ENCODE assay signal across 1 cellular context in the genomic region with DNA sequence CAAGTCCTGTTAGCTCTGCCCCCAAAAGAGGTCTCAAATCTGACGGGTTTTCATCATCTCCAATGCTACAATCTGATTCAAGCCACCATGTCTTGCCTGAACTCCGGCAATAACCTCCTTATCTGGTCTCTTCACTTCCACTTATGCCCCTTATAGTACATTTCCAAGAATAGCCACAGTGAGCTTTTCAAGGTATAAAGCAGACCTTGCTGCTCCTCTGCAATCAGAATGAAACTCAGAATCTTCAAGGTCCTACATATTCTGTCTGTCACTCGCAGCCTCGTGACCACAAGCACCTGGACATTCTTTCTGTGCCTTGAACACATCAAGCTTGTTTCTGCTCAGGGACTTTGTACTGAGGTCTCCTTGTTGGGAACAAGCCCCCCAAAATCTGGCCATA.
A peak's percentile ranks its signal among the peaks of the same experiment; 100 is the strongest.
TF ChIP-seq lines count a peak whose summit lies in the region.

No MANE protein-coding gene starts in this region.

TF ChIP-seq in K562, 482 proteins besides CTCF, POLR2A, EP300 and RAD21 (continued from another document and continues in another):
- TF ChIP-seq, protein P1, sequence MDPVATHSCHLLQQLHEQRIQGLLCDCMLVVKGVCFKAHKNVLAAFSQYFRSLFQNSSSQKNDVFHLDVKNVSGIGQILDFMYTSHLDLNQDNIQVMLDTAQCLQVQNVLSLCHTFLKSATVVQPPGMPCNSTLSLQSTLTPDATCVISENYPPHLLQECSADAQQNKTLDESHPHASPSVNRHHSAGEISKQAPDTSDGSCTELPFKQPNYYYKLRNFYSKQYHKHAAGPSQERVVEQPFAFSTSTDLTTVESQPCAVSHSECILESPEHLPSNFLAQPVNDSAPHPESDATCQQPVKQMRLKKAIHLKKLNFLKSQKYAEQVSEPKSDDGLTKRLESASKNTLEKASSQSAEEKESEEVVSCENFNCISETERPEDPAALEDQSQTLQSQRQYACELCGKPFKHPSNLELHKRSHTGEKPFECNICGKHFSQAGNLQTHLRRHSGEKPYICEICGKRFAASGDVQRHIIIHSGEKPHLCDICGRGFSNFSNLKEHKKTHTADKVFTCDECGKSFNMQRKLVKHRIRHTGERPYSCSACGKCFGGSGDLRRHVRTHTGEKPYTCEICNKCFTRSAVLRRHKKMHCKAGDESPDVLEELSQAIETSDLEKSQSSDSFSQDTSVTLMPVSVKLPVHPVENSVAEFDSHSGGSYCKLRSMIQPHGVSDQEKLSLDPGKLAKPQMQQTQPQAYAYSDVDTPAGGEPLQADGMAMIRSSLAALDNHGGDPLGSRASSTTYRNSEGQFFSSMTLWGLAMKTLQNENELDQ (CRISPR knock-in tag; IDR thresholded peaks at IDR 0.05; ENCODE audit: borderline replicate concordance): no peak
- TF ChIP-seq MCM2 (IDR thresholded peaks at IDR 0.05; ENCODE audit: low read depth) (no peak), CBFA2T2 (conservative IDR thresholded peaks at IDR 0.05) (peak; percentile 39; the same call in 1 of the 2 replicates), SMARCC2 (IDR thresholded peaks at IDR 0.05; ENCODE audit: low read depth) (no peak), FOS (IDR thresholded peaks at IDR 0.05; ENCODE audit: extremely low read depth, insufficient read length) (no peak), STAT5A (IDR thresholded peaks at IDR 0.05; ENCODE audit: borderline replicate concordance, low read length) (peak; percentile 68), BMI1 (IDR thresholded peaks at IDR 0.05; ENCODE audit: low read length) (no peak), ADNP (tag; IDR thresholded peaks at IDR 0.05) (no peak), ZNF239 (CRISPR knock-in tag; IDR thresholded peaks at IDR 0.05) (no peak), TAF7 (tag; IDR thresholded peaks at IDR 0.05) (no peak), ZBTB1 (CRISPR knock-in tag; IDR thresholded peaks at IDR 0.05; ENCODE audit: borderline replicate concordance, low read depth) (no peak), CAMTA2 (CRISPR knock-in tag; conservative IDR thresholded peaks at IDR 0.05) (no peak), MTA3 (IDR thresholded peaks at IDR 0.05; ENCODE audit: borderline replicate concordance) (no peak), TEAD2 (tag; IDR thresholded peaks at IDR 0.05) (no peak), NCOR1 (IDR thresholded peaks at IDR 0.05) (0 out of 2 replicates have a peak, but pooled peaks have one; percentile 10), POLR3A (IDR thresholded peaks at IDR 0.05; ENCODE audit: borderline replicate concordance, extremely low read depth, insufficient read depth, insufficient read length) (no peak), FIP1L1 (IDR thresholded peaks at IDR 0.05; ENCODE audit: low read depth, low read length, poor library complexity, severe bottlenecking) (no peak), POLR2B (IDR thresholded peaks at IDR 0.05; ENCODE audit: low read depth, partially characterized antibody) (no peak), CHCHD3 (CRISPR knock-in tag; IDR thresholded peaks at IDR 0.05) (no peak), HNRNPH1 (optimal IDR thresholded peaks at IDR 0.05; ENCODE audit: low read depth, low read length) (no peak), TAL1 (IDR thresholded peaks at IDR 0.05) (0 out of 2 replicates have a peak, but pooled peaks have one; percentile 19), SMAD1 (IDR thresholded peaks at IDR 0.05; ENCODE audit: low read depth, low read length, partially characterized antibody) (no peak), MAFF (IDR thresholded peaks at IDR 0.05; ENCODE audit: low read length) (no peak), CTBP1 (IDR thresholded peaks at IDR 0.05; ENCODE audit: borderline replicate concordance) (peak; percentile 35; the same call in 1 of the 2 replicates), NBN (IDR thresholded peaks at IDR 0.05; ENCODE audit: low read depth) (peak; percentile 45; the same call in 1 of the 2 replicates)
- TF ChIP-seq, protein P2, sequence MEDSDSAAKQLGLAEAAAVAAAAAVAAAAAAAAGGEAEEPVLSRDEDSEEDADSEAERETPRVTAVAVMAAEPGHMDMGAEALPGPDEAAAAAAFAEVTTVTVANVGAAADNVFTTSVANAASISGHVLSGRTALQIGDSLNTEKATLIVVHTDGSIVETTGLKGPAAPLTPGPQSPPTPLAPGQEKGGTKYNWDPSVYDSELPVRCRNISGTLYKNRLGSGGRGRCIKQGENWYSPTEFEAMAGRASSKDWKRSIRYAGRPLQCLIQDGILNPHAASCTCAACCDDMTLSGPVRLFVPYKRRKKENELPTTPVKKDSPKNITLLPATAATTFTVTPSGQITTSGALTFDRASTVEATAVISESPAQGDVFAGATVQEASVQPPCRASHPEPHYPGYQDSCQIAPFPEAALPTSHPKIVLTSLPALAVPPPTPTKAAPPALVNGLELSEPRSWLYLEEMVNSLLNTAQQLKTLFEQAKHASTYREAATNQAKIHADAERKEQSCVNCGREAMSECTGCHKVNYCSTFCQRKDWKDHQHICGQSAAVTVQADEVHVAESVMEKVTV (CRISPR knock-in tag; IDR thresholded peaks at IDR 0.05): no peak
- TF ChIP-seq, protein P3, sequence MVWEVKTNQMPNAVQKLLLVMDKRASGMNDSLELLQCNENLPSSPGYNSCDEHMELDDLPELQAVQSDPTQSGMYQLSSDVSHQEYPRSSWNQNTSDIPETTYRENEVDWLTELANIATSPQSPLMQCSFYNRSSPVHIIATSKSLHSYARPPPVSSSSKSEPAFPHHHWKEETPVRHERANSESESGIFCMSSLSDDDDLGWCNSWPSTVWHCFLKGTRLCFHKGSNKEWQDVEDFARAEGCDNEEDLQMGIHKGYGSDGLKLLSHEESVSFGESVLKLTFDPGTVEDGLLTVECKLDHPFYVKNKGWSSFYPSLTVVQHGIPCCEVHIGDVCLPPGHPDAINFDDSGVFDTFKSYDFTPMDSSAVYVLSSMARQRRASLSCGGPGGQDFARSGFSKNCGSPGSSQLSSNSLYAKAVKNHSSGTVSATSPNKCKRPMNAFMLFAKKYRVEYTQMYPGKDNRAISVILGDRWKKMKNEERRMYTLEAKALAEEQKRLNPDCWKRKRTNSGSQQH (CRISPR knock-in tag; IDR thresholded peaks at IDR 0.05): no peak
- TF ChIP-seq, protein P4, sequence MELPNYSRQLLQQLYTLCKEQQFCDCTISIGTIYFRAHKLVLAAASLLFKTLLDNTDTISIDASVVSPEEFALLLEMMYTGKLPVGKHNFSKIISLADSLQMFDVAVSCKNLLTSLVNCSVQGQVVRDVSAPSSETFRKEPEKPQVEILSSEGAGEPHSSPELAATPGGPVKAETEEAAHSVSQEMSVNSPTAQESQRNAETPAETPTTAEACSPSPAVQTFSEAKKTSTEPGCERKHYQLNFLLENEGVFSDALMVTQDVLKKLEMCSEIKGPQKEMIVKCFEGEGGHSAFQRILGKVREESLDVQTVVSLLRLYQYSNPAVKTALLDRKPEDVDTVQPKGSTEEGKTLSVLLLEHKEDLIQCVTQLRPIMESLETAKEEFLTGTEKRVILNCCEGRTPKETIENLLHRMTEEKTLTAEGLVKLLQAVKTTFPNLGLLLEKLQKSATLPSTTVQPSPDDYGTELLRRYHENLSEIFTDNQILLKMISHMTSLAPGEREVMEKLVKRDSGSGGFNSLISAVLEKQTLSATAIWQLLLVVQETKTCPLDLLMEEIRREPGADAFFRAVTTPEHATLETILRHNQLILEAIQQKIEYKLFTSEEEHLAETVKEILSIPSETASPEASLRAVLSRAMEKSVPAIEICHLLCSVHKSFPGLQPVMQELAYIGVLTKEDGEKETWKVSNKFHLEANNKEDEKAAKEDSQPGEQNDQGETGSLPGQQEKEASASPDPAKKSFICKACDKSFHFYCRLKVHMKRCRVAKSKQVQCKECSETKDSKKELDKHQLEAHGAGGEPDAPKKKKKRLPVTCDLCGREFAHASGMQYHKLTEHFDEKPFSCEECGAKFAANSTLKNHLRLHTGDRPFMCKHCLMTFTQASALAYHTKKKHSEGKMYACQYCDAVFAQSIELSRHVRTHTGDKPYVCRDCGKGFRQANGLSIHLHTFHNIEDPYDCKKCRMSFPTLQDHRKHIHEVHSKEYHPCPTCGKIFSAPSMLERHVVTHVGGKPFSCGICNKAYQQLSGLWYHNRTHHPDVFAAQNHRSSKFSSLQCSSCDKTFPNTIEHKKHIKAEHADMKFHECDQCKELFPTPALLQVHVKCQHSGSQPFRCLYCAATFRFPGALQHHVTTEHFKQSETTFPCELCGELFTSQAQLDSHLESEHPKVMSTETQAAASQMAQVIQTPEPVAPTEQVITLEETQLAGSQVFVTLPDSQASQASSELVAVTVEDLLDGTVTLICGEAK (IDR thresholded peaks at IDR 0.05): no peak
- TF ChIP-seq, protein P4 (CRISPR knock-in tag; IDR thresholded peaks at IDR 0.05): no peak
- TF ChIP-seq, protein P5, sequence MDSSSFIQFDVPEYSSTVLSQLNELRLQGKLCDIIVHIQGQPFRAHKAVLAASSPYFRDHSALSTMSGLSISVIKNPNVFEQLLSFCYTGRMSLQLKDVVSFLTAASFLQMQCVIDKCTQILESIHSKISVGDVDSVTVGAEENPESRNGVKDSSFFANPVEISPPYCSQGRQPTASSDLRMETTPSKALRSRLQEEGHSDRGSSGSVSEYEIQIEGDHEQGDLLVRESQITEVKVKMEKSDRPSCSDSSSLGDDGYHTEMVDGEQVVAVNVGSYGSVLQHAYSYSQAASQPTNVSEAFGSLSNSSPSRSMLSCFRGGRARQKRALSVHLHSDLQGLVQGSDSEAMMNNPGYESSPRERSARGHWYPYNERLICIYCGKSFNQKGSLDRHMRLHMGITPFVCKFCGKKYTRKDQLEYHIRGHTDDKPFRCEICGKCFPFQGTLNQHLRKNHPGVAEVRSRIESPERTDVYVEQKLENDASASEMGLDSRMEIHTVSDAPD (CRISPR knock-in tag; IDR thresholded peaks at IDR 0.05): no peak
- TF ChIP-seq, protein P6, sequence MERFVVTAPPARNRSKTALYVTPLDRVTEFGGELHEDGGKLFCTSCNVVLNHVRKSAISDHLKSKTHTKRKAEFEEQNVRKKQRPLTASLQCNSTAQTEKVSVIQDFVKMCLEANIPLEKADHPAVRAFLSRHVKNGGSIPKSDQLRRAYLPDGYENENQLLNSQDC (CRISPR knock-in tag; IDR thresholded peaks at IDR 0.05): no peak
- TF ChIP-seq, protein P7, sequence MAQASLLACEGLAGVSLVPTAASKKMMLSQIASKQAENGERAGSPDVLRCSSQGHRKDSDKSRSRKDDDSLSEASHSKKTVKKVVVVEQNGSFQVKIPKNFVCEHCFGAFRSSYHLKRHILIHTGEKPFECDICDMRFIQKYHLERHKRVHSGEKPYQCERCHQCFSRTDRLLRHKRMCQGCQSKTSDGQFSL (CRISPR knock-in tag; IDR thresholded peaks at IDR 0.05): no peak
- TF ChIP-seq, protein P7 (tag; IDR thresholded peaks at IDR 0.05): no peak
- TF ChIP-seq, protein P8, sequence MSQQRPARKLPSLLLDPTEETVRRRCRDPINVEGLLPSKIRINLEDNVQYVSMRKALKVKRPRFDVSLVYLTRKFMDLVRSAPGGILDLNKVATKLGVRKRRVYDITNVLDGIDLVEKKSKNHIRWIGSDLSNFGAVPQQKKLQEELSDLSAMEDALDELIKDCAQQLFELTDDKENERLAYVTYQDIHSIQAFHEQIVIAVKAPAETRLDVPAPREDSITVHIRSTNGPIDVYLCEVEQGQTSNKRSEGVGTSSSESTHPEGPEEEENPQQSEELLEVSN (IDR thresholded peaks at IDR 0.05; ENCODE audit: borderline replicate concordance in 1 of 2, extremely low read depth in 1 of 2, insufficient read depth in 1 of 2, insufficient read length in 1 of 2, low read depth in 1 of 2, low read length in 1 of 2, poor library complexity in 1 of 2, severe bottlenecking in 1 of 2): no peak
- TF ChIP-seq, protein P9, sequence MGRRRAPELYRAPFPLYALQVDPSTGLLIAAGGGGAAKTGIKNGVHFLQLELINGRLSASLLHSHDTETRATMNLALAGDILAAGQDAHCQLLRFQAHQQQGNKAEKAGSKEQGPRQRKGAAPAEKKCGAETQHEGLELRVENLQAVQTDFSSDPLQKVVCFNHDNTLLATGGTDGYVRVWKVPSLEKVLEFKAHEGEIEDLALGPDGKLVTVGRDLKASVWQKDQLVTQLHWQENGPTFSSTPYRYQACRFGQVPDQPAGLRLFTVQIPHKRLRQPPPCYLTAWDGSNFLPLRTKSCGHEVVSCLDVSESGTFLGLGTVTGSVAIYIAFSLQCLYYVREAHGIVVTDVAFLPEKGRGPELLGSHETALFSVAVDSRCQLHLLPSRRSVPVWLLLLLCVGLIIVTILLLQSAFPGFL (CRISPR knock-in tag; IDR thresholded peaks at IDR 0.05): no peak
- TF ChIP-seq, protein P10, sequence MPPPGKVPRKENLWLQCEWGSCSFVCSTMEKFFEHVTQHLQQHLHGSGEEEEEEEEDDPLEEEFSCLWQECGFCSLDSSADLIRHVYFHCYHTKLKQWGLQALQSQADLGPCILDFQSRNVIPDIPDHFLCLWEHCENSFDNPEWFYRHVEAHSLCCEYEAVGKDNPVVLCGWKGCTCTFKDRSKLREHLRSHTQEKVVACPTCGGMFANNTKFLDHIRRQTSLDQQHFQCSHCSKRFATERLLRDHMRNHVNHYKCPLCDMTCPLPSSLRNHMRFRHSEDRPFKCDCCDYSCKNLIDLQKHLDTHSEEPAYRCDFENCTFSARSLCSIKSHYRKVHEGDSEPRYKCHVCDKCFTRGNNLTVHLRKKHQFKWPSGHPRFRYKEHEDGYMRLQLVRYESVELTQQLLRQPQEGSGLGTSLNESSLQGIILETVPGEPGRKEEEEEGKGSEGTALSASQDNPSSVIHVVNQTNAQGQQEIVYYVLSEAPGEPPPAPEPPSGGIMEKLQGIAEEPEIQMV (tag; conservative IDR thresholded peaks at IDR 0.05; ENCODE audit: low read depth): no peak
